ENCODE assay signal across 10 cellular contexts in the genomic region with DNA sequence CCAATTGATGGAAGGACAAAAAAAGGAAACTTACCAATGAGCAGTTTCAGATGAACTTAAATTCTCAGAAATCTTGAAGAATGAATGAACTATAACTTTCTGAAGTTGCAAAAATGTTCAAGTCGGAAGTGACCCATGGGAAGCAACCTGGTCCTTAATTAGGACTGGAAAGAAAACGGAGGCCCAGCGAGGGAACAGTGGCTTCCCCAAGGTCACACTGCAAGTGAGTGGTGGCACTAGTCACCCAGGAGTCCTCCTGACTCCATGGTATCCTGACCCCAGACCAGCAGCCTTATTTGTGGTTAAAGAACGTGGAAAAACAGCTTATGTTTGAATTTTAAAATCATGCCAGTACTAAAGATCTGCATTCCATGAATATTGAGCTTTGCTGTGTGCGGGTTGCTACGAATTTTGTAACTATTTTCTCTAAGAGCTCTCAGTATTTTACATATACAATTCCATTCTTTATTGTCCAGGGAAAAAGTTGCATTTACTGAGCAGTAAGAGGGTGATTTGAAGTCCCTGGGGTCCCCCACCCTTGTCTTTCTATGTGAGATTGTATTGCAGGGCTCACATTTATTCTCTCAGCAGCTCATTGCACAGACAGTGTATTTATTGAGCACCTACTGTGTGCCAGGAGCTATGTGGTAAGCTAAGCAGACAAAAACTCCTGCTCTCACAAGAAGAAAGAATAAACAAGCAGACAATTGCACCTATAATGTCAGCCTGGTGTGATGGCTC.
DNase-seq lines count a peak whose midpoint lies in the region; ATAC-seq, FAIRE-seq and TF ChIP-seq lines count a peak whose summit lies in the region.
"Had no signal": no experiment of that assay in that cellular context is flagged by ENCODE, and none has a peak within 500 bp of the region (broad histone marks: within the 10 kb centered on the region; RNA-seq: fewer than 3 reads in every experiment).

No MANE protein-coding gene starts in this region.

- intact Hi-C loops in activated CD4-positive, alpha-beta T cell treated with anti-CD3 and anti-CD28 coated beads, Interleukin-2, amount 10 ng/mL, durations not matched to agents 24 days and 14 days (cut with micrococcal nuclease), result loop anchor here (1.0 to 2.0 kb wide), 6 partner anchors 29 to 214 kb away; no protein-coding TSS in a partner anchor
- intact Hi-C loops in kidney (cut with DNase I), result no loop called here

- H4K20me1 ChIP-seq in fibroblast of lung (ENCODE audit: control insufficient read depth, extremely low read depth, insufficient read depth, low read length), result no peaks in the 10 kb centered on the region

- H2AFZ ChIP-seq in fibroblast of lung (ENCODE audit: low read length), result no peak overlapping the region

- peaks cover 27% of the 10 kb centered on the region for H3K36me3 Mint-ChIP-seq in activated CD4-positive, alpha-beta T cell treated with anti-CD3 and anti-CD28 coated beads, Interleukin-2, amount 10 ng/mL, durations not matched to agents 24 days and 14 days (ENCODE audit: low read depth)
- H3K36me3 Mint-ChIP-seq in T-helper 17 cell (ENCODE audit: low read depth), result no peaks in the 10 kb centered on the region
- H3K36me3 Mint-ChIP-seq in stimulated activated naive B cell treated with anti-CD40 and anti-IgM and Interleukin-4, amounts not matched to agents 10 μg/mL and 1 μg/mL and 100 μg/mL, for 72 hours, result peaks cover 0 to 4% of the 10 kb centered on the region in 2 donors

- peak overlapping the region; percentile 97 for H3K27ac Mint-ChIP-seq in activated CD4-positive, alpha-beta T cell treated with anti-CD3 and anti-CD28 coated beads, Interleukin-2, amount 10 ng/mL, durations not matched to agents 24 days and 14 days
- H3K27ac Mint-ChIP-seq in T-helper 17 cell, result peak overlapping the region; percentile 92
- H3K27ac Mint-ChIP-seq in stimulated activated naive B cell treated with anti-CD40 and anti-IgM and Interleukin-4, amounts not matched to agents 10 μg/mL and 1 μg/mL and 100 μg/mL, for 72 hours, result peak overlapping the region; percentile 99

- H3K27ac ChIP-seq in fibroblast of lung (ENCODE audit: insufficient read depth, low read length) (peak overlapping the region; percentile 40), kidney (ENCODE audit: low read depth in 2 of 2, low read length in 2 of 2) (peak overlapping the region in 1 of 2 donors; percentile 20)

- H3K9me3 Mint-ChIP-seq in activated CD4-positive, alpha-beta T cell treated with anti-CD3 and anti-CD28 coated beads, Interleukin-2, amount 10 ng/mL, durations not matched to agents 24 days and 14 days, result peaks cover 4% of the 10 kb centered on the region
- peaks cover 3 to 4% of the 10 kb centered on the region in 2 donors for H3K9me3 Mint-ChIP-seq in stimulated activated naive B cell treated with anti-CD40 and anti-IgM and Interleukin-4, amounts not matched to agents 10 μg/mL and 1 μg/mL and 100 μg/mL, for 72 hours

- H3K9me3 ChIP-seq in T-helper 17 cell (ENCODE audit: control insufficient read depth, low read length, poor library complexity, severe bottlenecking) (no peaks in the 10 kb centered on the region), fibroblast of lung (ENCODE audit: control insufficient read depth, insufficient read depth, low read depth, low read length) (no peaks in the 10 kb centered on the region), kidney (ENCODE audit: control insufficient read depth in 1 of 2, low read length in 2 of 2) (no peaks in the 10 kb centered on the region)

- H3K4me3 ChIP-seq in fibroblast of lung (replicated peaks in 1 of 4; ENCODE audit: control extremely low read depth in 1 of 4, insufficient read depth in 1 of 4, low read depth in 3 of 4, low read length in 4 of 4) (no peak overlapping the region), kidney (ENCODE audit: low read length in 2 of 2) (no peak overlapping the region)

- no peaks in the 10 kb centered on the region for H3K36me3 ChIP-seq in fibroblast of lung (ENCODE audit: control insufficient read depth, insufficient read depth, low read length)
- H3K36me3 ChIP-seq in kidney (ENCODE audit: control insufficient read depth in 1 of 2, insufficient read depth in 2 of 2, low read length in 2 of 2), result no peaks in the 10 kb centered on the region

- no peaks in the 10 kb centered on the region for H3K27me3 Mint-ChIP-seq in activated CD4-positive, alpha-beta T cell treated with anti-CD3 and anti-CD28 coated beads, Interleukin-2, amount 10 ng/mL, durations not matched to agents 24 days and 14 days
- H3K27me3 Mint-ChIP-seq in T-helper 17 cell, result no peaks in the 10 kb centered on the region
- H3K27me3 Mint-ChIP-seq in stimulated activated naive B cell treated with anti-CD40 and anti-IgM and Interleukin-4, amounts not matched to agents 10 μg/mL and 1 μg/mL and 100 μg/mL, for 72 hours, result no peaks in the 10 kb centered on the region

- peak overlapping the region; percentile 54 for H3K4me2 ChIP-seq in fibroblast of lung (ENCODE audit: extremely low read depth, insufficient read depth, low read length)

- H3K79me2 ChIP-seq in fibroblast of lung (ENCODE audit: control insufficient read depth, insufficient read depth, low read length), result no peaks in the 10 kb centered on the region

- peak; percentile 71 for DNase-seq in activated CD4-positive, alpha-beta T cell treated with anti-CD3 and anti-CD28 coated beads, Interleukin-2, amount 10 ng/mL, durations not matched to agents 24 days and 14 days
- no peak for DNase-seq in activated CD4-positive, alpha-beta T cell treated with anti-CD3 and anti-CD28 coated beads, Interleukin-2, amount 50 U/mL, for 4 hours
- DNase-seq in T-helper 17 cell, result no peak
- DNase-seq in fibroblast of lung (ENCODE audit: low read depth in 2 of 2), result peak in 1 of 2 donors; percentile 33
- no peak for DNase-seq in stimulated activated naive B cell treated with anti-CD40 and anti-IgM and Interleukin-4, amounts not matched to agents 10 μg/mL and 1 μg/mL and 100 μg/mL, for 72 hours
- DNase-seq in kidney, result no peak
- DNase-seq: effector CD4-positive, alpha-beta T cell had no signal

- no peak for FAIRE-seq in kidney (lab: Jason Lieb, UNC)
- FAIRE-seq: TTC549 had no signal

- H3K4me1 Mint-ChIP-seq in activated CD4-positive, alpha-beta T cell treated with anti-CD3 and anti-CD28 coated beads, Interleukin-2, amount 10 ng/mL, durations not matched to agents 24 days and 14 days, result peaks cover 68% of the 10 kb centered on the region
- peaks cover 39% of the 10 kb centered on the region for H3K4me1 Mint-ChIP-seq in T-helper 17 cell
- peaks cover 36 to 50% of the 10 kb centered on the region in 2 donors for H3K4me1 Mint-ChIP-seq in stimulated activated naive B cell treated with anti-CD40 and anti-IgM and Interleukin-4, amounts not matched to agents 10 μg/mL and 1 μg/mL and 100 μg/mL, for 72 hours

- no peak for TF ChIP-seq CTCF in fibroblast of lung (conservative IDR thresholded peaks at IDR 0.05 in 1 of 2, IDR thresholded peaks at IDR 0.05 in 1 of 2; ENCODE audit: low read depth in 1 of 2, low read length in 2 of 2)
- no peak for TF ChIP-seq CTCF in kidney (IDR thresholded peaks at IDR 0.05; ENCODE audit: borderline replicate concordance, extremely low read depth, insufficient read depth)

- ATAC-seq in T-helper 17 cell (no peak), GM21526 (IDR thresholded peaks at IDR 0.05; ENCODE audit: low FRiP score, unreplicated experiment) (no peak), HG02763 (IDR thresholded peaks at IDR 0.05; ENCODE audit: unreplicated experiment) (no peak)
- no peak for ATAC-seq in stimulated activated naive B cell treated with anti-CD40 and anti-IgM and Interleukin-4, amounts not matched to agents 10 μg/mL and 1 μg/mL and 100 μg/mL, for 72 hours (replicated peaks)

- no peaks in the 10 kb centered on the region for H3K27me3 ChIP-seq in fibroblast of lung (ENCODE audit: control insufficient read depth, insufficient read depth, low read length)

- H3K4me1 ChIP-seq in fibroblast of lung (ENCODE audit: control insufficient read depth, extremely low read depth, insufficient read depth, low read length) (peaks cover 21% of the 10 kb centered on the region), kidney (ENCODE audit: control insufficient read depth in 1 of 2, insufficient read depth in 1 of 2, low read depth in 1 of 2, low read length in 2 of 2) (peaks cover 0 to 4% of the 10 kb centered on the region in 2 donors)

- H3K9ac ChIP-seq in fibroblast of lung (ENCODE audit: insufficient read depth, low read length) (no peak overlapping the region), kidney (ENCODE audit: low read length in 2 of 2) (no peak overlapping the region)

- H3K4me3 Mint-ChIP-seq in activated CD4-positive, alpha-beta T cell treated with anti-CD3 and anti-CD28 coated beads, Interleukin-2, amount 10 ng/mL, durations not matched to agents 24 days and 14 days, result peak overlapping the region; percentile 71
- peak overlapping the region; percentile 86 for H3K4me3 Mint-ChIP-seq in T-helper 17 cell
- peak overlapping the region; percentile 66 to 81 for H3K4me3 Mint-ChIP-seq in stimulated activated naive B cell treated with anti-CD40 and anti-IgM and Interleukin-4, amounts not matched to agents 10 μg/mL and 1 μg/mL and 100 μg/mL, for 72 hours
